ENCODE assay signal across 7 cellular contexts in the genomic region with DNA sequence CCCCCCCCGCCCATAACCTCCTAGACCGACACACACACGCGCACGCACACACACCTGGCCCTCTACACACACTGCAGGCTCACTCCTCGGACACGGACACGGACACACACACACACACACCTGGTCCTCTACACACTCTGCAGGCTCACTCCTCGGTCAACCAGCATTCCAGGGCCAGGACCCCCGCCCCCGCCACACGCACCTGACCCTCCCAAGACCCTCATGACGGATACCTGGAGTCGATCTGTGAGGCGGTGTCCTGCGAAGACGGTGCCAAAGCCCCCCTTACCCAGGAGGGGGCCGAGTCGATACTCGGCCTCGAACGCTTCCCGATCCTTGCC. TPM values are rescaled to one million over a fixed set of nuclear protein-coding genes. Genes with fewer than 3 reads are reported as not detected.
DNase-seq lines count a peak whose midpoint lies in the region; ATAC-seq lines count a peak whose summit lies in the region.

No MANE protein-coding gene starts in this region.

- DNase-seq in activated CD4-positive, alpha-beta memory T cell treated with anti-CD3 and anti-CD28 coated beads for 36 hours = no peak
- no peak for DNase-seq in iPS DF 6.9 (ENCODE audit: low read depth, low spot score)

- no peaks in the 10 kb centered on the region for H3K27me3 ChIP-seq in iPS DF 6.9 (ENCODE audit: control insufficient read depth, insufficient read depth, low read length)

- POLR2A ChIA-PET in activated CD4-positive, alpha-beta memory T cell treated with anti-CD3 and anti-CD28 coated beads for 36 hours (lab: Charles Lee) = interaction anchor here (8.8 kb wide), 1 partner anchor 20 kb away, joined by 286 read pairs; no protein-coding TSS in a partner anchor

- peak; percentile 4 for ATAC-seq in HG02642 (IDR thresholded peaks at IDR 0.05; ENCODE audit: poor library complexity, unreplicated experiment)
- ATAC-seq in stimulated activated memory B cell treated with anti-CD40 and anti-IgM and Interleukin-4, amounts not matched to agents 10 μg/mL and 1 μg/mL and 100 μg/mL, for 72 hours = no peak
- ATAC-seq in GM21526 (IDR thresholded peaks at IDR 0.05; ENCODE audit: low FRiP score, unreplicated experiment) = no peak
- no peak for ATAC-seq in HG02759 (IDR thresholded peaks at IDR 0.05; ENCODE audit: unreplicated experiment)
- ATAC-seq in GM21423 (IDR thresholded peaks at IDR 0.05; ENCODE audit: unreplicated experiment) = no peak

- intact Hi-C loops in activated CD4-positive, alpha-beta memory T cell treated with anti-CD3 and anti-CD28 coated beads for 36 hours (cut with micrococcal nuclease) = loop anchor here (2.0 to 10.0 kb wide), 4 partner anchors 116 to 273 kb away; a partner anchor contains a TSS

- peaks cover 41% of the 10 kb centered on the region for H3K4me1 Mint-ChIP-seq in activated CD4-positive, alpha-beta memory T cell treated with anti-CD3 and anti-CD28 coated beads for 36 hours (ENCODE audit: low read depth)
- peaks cover 38% of the 10 kb centered on the region for H3K4me1 Mint-ChIP-seq in stimulated activated memory B cell treated with anti-CD40 and anti-IgM and Interleukin-4, amounts not matched to agents 10 μg/mL and 1 μg/mL and 100 μg/mL, for 72 hours

- H3K4me3 Mint-ChIP-seq in activated CD4-positive, alpha-beta memory T cell treated with anti-CD3 and anti-CD28 coated beads for 36 hours = peak overlapping the region; percentile 98
- H3K4me3 Mint-ChIP-seq in stimulated activated memory B cell treated with anti-CD40 and anti-IgM and Interleukin-4, amounts not matched to agents 10 μg/mL and 1 μg/mL and 100 μg/mL, for 72 hours = peak overlapping the region; percentile 100

- H3K36me3 ChIP-seq in iPS DF 6.9 (ENCODE audit: control insufficient read depth, insufficient read depth, low read length) = peaks cover 15% of the 10 kb centered on the region

- H3K4me3 ChIP-seq in iPS DF 6.9 (ENCODE audit: low read length) = peak overlapping the region; percentile 96

- no peaks in the 10 kb centered on the region for H3K9me3 Mint-ChIP-seq in activated CD4-positive, alpha-beta memory T cell treated with anti-CD3 and anti-CD28 coated beads for 36 hours
- no peaks in the 10 kb centered on the region for H3K9me3 Mint-ChIP-seq in stimulated activated memory B cell treated with anti-CD40 and anti-IgM and Interleukin-4, amounts not matched to agents 10 μg/mL and 1 μg/mL and 100 μg/mL, for 72 hours

- peaks cover 4% of the 10 kb centered on the region; the same call in 1 of the 2 replicates for H3K4me1 ChIP-seq in iPS DF 6.9 (ENCODE audit: control insufficient read depth, insufficient read depth, low read length)

- H3K36me3 Mint-ChIP-seq in activated CD4-positive, alpha-beta memory T cell treated with anti-CD3 and anti-CD28 coated beads for 36 hours = peaks cover 79% of the 10 kb centered on the region
- H3K36me3 Mint-ChIP-seq in stimulated activated memory B cell treated with anti-CD40 and anti-IgM and Interleukin-4, amounts not matched to agents 10 μg/mL and 1 μg/mL and 100 μg/mL, for 72 hours = peaks cover 45% of the 10 kb centered on the region

- H3K27ac Mint-ChIP-seq in activated CD4-positive, alpha-beta memory T cell treated with anti-CD3 and anti-CD28 coated beads for 36 hours = peak overlapping the region; percentile 99
- H3K27ac Mint-ChIP-seq in stimulated activated memory B cell treated with anti-CD40 and anti-IgM and Interleukin-4, amounts not matched to agents 10 μg/mL and 1 μg/mL and 100 μg/mL, for 72 hours = peak overlapping the region; percentile 95

- H3K27me3 Mint-ChIP-seq in activated CD4-positive, alpha-beta memory T cell treated with anti-CD3 and anti-CD28 coated beads for 36 hours = peaks cover 4% of the 10 kb centered on the region
- H3K27me3 Mint-ChIP-seq in stimulated activated memory B cell treated with anti-CD40 and anti-IgM and Interleukin-4, amounts not matched to agents 10 μg/mL and 1 μg/mL and 100 μg/mL, for 72 hours = no peaks in the 10 kb centered on the region

- CTCF ChIA-PET in activated CD4-positive, alpha-beta memory T cell treated with anti-CD3 and anti-CD28 coated beads for 36 hours (lab: Charles Lee) = no interaction called here

- WGBS in iPS DF 6.9 (ENCODE audit: insufficient coverage, insufficient read length) = no CpG with 5 or more reads among the region's 23 CpGs

- no peak overlapping the region for H3K27ac ChIP-seq in iPS DF 6.9 (ENCODE audit: low read length)

- H3K9me3 ChIP-seq in iPS DF 6.9 (ENCODE audit: control insufficient read depth, insufficient read depth, low read length) = no peaks in the 10 kb centered on the region

RNA-seq across cellular contexts. Expression of a gene that starts 0.6 kb away (rescaled TPM):
- total RNA-seq in activated CD4-positive, alpha-beta memory T cell treated with anti-CD3 and anti-CD28 coated beads for 36 hours = 100 to 1,000 TPM; 386 to 401 TPM

RNA-seq across cellular contexts. Expression of a gene that starts 6.8 kb away (rescaled TPM):
- 10 to 100 TPM; 16.9 to 19.2 TPM for total RNA-seq in activated CD4-positive, alpha-beta memory T cell treated with anti-CD3 and anti-CD28 coated beads for 36 hours

RNA-seq across cellular contexts. Expression of a gene that starts 20.5 kb away (rescaled TPM):
- total RNA-seq in activated CD4-positive, alpha-beta memory T cell treated with anti-CD3 and anti-CD28 coated beads for 36 hours = 10 to 100 TPM; 85.0 to 85.5 TPM

RNA-seq across cellular contexts. Expression of a gene that starts 20.7 kb away (rescaled TPM):
- total RNA-seq in activated CD4-positive, alpha-beta memory T cell treated with anti-CD3 and anti-CD28 coated beads for 36 hours = 10 to 100 TPM; 83.8 to 86.6 TPM

RNA-seq across cellular contexts. Expression of a gene that starts 39.1 kb away (rescaled TPM):
- 10 to 100 TPM; 83.4 to 85.4 TPM for total RNA-seq in activated CD4-positive, alpha-beta memory T cell treated with anti-CD3 and anti-CD28 coated beads for 36 hours
